8 cellular contexts compared by ENCODE assay signal in the genomic region with DNA sequence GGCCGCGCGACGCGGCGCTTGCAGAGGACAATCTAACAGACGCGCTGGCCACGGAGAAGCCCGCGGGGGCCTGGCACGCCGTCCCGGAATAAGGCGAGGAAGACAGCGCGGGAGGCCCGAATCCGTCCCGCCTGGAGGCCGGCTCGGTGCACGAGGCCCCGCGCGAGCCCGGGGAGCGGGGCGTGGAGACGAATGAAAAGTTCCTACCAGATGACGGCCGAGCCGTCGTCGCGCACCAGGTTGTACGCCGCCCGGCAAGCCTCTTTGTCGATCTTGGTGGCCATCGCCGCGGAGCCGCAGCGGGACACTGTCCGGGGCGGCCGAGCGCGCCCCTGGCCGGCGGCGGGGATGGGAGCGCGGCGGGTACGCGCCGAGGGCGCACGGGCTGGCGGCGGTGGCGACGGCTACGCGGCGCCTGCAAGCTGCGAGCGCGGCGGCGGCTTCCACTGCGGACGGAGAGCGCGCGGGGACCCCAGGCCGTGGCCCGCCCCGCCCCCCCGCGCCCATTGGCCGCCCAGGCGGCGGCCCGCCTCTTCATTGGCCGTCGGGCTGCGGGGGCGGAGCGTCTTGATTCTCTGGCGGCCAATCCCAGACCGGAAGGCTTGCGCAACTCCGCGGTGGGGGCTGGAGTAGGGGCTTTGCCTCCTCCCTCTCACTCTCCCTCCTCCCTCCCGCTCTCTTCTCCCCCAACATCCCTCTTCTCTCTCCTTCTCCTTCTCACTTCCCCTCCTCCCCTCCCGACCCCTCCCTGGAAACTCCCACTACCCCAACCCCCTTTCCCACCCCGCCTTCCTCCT. TPM values are rescaled to one million over a fixed set of nuclear protein-coding genes. Genes with fewer than 3 reads are reported as not detected.
DNase-seq lines count a peak whose midpoint lies in the region; ATAC-seq lines count a peak whose summit lies in the region.

A gene with protein sequence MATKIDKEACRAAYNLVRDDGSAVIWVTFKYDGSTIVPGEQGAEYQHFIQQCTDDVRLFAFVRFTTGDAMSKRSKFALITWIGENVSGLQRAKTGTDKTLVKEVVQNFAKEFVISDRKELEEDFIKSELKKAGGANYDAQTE (minus strand): TSS at position 448 of the 797 bp plus-strand sequence. CDS start 164 bp downstream, at position 284.

- peak within 1 kb of the TSS; percentile 83 for H3K9ac ChIP-seq in mesenchymal stem cell (ENCODE audit: low read length)

- peak within 1 kb of the TSS; percentile 87 for H2BK120ac ChIP-seq in mesenchymal stem cell (ENCODE audit: low read depth, low read length)

- H3K9me3 Mint-ChIP-seq in CD8-positive, alpha-beta memory T cell: no peaks in the 10 kb centered on the region
- no peaks in the 10 kb centered on the region for H3K9me3 Mint-ChIP-seq in effector memory CD8-positive, alpha-beta T cell

- peak; percentile 64 for ATAC-seq in GM19468 (IDR thresholded peaks at IDR 0.05; ENCODE audit: extremely low read depth, unreplicated experiment)
- ATAC-seq in effector memory CD8-positive, alpha-beta T cell (replicated peaks): peak; percentile 87

- no peak within 1 kb of the TSS for H2AFZ ChIP-seq in mesenchymal stem cell (ENCODE audit: low read depth, low read length)

- peaks cover 5% of the 10 kb centered on the region for H3K79me1 ChIP-seq in mesenchymal stem cell (replicated peaks; ENCODE audit: low read length, poor library complexity, severe bottlenecking)

- H3K4me2 ChIP-seq in mesenchymal stem cell (ENCODE audit: low read length, poor library complexity, severe bottlenecking): peak within 1 kb of the TSS; percentile 94

- H3K4me1 Mint-ChIP-seq in CD8-positive, alpha-beta memory T cell: peaks cover 45 to 54% (median 53%) of the 10 kb centered on the region in 3 donors
- peaks cover 34 to 51% of the 10 kb centered on the region in 2 donors for H3K4me1 Mint-ChIP-seq in effector memory CD8-positive, alpha-beta T cell (ENCODE audit: low read depth in 2 of 2)

- POLR2A ChIA-PET in CD8-positive, alpha-beta memory T cell (lab: Charles Lee): interaction anchor here (0.6 to 5.7 kb wide), 14 partner anchors 9 to 353 kb away, joined by 3 to 82 read pairs (median 6); no protein-coding TSS in a partner anchor
- POLR2A ChIA-PET in activated CD8-positive, alpha-beta memory T cell treated with anti-CD3 and anti-CD28 coated beads for 36 hours (lab: Charles Lee): interaction anchor here (0.6 to 1.8 kb wide), 5 partner anchors 16 to 111 kb away, joined by 3 to 11 read pairs (median 3); no protein-coding TSS in a partner anchor

- peak within 1 kb of the TSS; percentile 81 for H3K27ac ChIP-seq in CD8-positive, alpha-beta memory T cell (ENCODE audit: low read depth, low read length)
- H3K27ac ChIP-seq in mesenchymal stem cell (ENCODE audit: low read length, poor library complexity, severe bottlenecking): peak within 1 kb of the TSS; percentile 97

- peak within 1 kb of the TSS; percentile 85 to 97 (median 92) for H3K27ac Mint-ChIP-seq in CD8-positive, alpha-beta memory T cell
- H3K27ac Mint-ChIP-seq in effector memory CD8-positive, alpha-beta T cell: peak within 1 kb of the TSS; percentile 83 to 88

- DNase-seq in CD8-positive, alpha-beta memory T cell: peak; percentile 89 to 96 (median 91)
- DNase-seq in HT-29 (ENCODE audit: low spot score) (peak; percentile 95), NOMO-1 (lab: John Stamatoyannopoulos, UW; ENCODE audit: unreplicated experiment in 2 of 2) (peak; percentile 90 to 99), mesenchymal stem cell (peak; percentile 98)
- DNase-seq in effector memory CD8-positive, alpha-beta T cell: peak; percentile 84 to 90 (median 89)
- peak; percentile 93 for DNase-seq in stimulated activated CD8-positive, alpha-beta memory T cell treated with anti-CD3 and anti-CD28 coated beads, Interleukin-12 subunit alpha, Interleukin-12 subunit beta, amount 100 ng/mL, for 24 hours (ENCODE audit: extremely low read depth)

- peak within 1 kb of the TSS; percentile 78 to 85 for H3K18ac ChIP-seq in mesenchymal stem cell (ENCODE audit: low read depth in 1 of 2, low read length in 2 of 2)

- peak within 1 kb of the TSS; percentile 84 for H4K91ac ChIP-seq in mesenchymal stem cell (ENCODE audit: low read length)

- peak within 1 kb of the TSS; percentile 86 for H3K4me3 ChIP-seq in CD8-positive, alpha-beta memory T cell (ENCODE audit: low read length)
- peak within 1 kb of the TSS; percentile 83 to 89 for H3K4me3 ChIP-seq in mesenchymal stem cell (ENCODE audit: insufficient read depth in 1 of 2, low read depth in 1 of 2, low read length in 2 of 2)

- H2BK15ac ChIP-seq in mesenchymal stem cell (ENCODE audit: low read depth, poor library complexity, severe bottlenecking): peak within 1 kb of the TSS; percentile 13

- H3K36me3 Mint-ChIP-seq in CD8-positive, alpha-beta memory T cell: peaks cover 4 to 39% (median 12%) of the 10 kb centered on the region in 3 donors
- H3K36me3 Mint-ChIP-seq in effector memory CD8-positive, alpha-beta T cell (ENCODE audit: insufficient read depth): peaks cover 36% of the 10 kb centered on the region

- CTCF ChIA-PET in CD8-positive, alpha-beta memory T cell (lab: Charles Lee): interaction anchor here (0.8 to 4.8 kb wide), 7 partner anchors 11 to 112 kb away, joined by 3 to 53 read pairs (median 5); no protein-coding TSS in a partner anchor
- CTCF ChIA-PET in activated CD8-positive, alpha-beta memory T cell treated with anti-CD3 and anti-CD28 coated beads for 36 hours (lab: Charles Lee): interaction anchor here (0.6 to 1.8 kb wide), 3 partner anchors 24 to 66 kb away, joined by 3 to 4 read pairs (median 3); no protein-coding TSS in a partner anchor

- peak within 1 kb of the TSS; percentile 62 for H4K8ac ChIP-seq in mesenchymal stem cell (ENCODE audit: low read length)

- H3K9me3 ChIP-seq in CD8-positive, alpha-beta memory T cell (ENCODE audit: low read length): no peaks in the 10 kb centered on the region
- no peaks in the 10 kb centered on the region for H3K9me3 ChIP-seq in mesenchymal stem cell (ENCODE audit: control insufficient read depth, low read length)

- peak within 1 kb of the TSS; percentile 24 for H2AK5ac ChIP-seq in mesenchymal stem cell (ENCODE audit: low read length, severe bottlenecking)

- H2BK12ac ChIP-seq in mesenchymal stem cell (ENCODE audit: low read length in 2 of 2): peak within 1 kb of the TSS; percentile 45 to 75

- peak within 1 kb of the TSS; percentile 93 to 98 (median 96) for H3K4me3 Mint-ChIP-seq in CD8-positive, alpha-beta memory T cell
- peak within 1 kb of the TSS; percentile 97 for H3K4me3 Mint-ChIP-seq in effector memory CD8-positive, alpha-beta T cell

- H3K4me1 ChIP-seq in CD8-positive, alpha-beta memory T cell (ENCODE audit: insufficient read depth, low read length): peaks cover 42% of the 10 kb centered on the region
- H3K4me1 ChIP-seq in mesenchymal stem cell (ENCODE audit: control insufficient read depth, insufficient read depth, low read depth, low read length): peaks cover 32% of the 10 kb centered on the region

- no peaks in the 10 kb centered on the region for H3K36me3 ChIP-seq in CD8-positive, alpha-beta memory T cell (ENCODE audit: insufficient read depth, low read length)
- peaks cover 13 to 18% of the 10 kb centered on the region in 2 experiments for H3K36me3 ChIP-seq in mesenchymal stem cell (ENCODE audit: control insufficient read depth in 1 of 2, insufficient read depth in 2 of 2, low read depth in 1 of 2, low read length in 2 of 2)

- H3K27me3 ChIP-seq in CD8-positive, alpha-beta memory T cell (ENCODE audit: insufficient read depth, low read length, poor library complexity, severe bottlenecking): no peaks in the 10 kb centered on the region
- no peaks in the 10 kb centered on the region for H3K27me3 ChIP-seq in mesenchymal stem cell (ENCODE audit: control insufficient read depth in 1 of 2, insufficient read depth in 1 of 2, low read length in 2 of 2)

- peak within 1 kb of the TSS; percentile 90 for H3K23ac ChIP-seq in mesenchymal stem cell (ENCODE audit: low read length in 2 of 2)

- H3K4ac ChIP-seq in mesenchymal stem cell (ENCODE audit: low read depth in 1 of 2, low read length in 2 of 2): peak within 1 kb of the TSS; percentile 76 to 86

- H3K27me3 Mint-ChIP-seq in CD8-positive, alpha-beta memory T cell: peaks cover 0 to 3% of the 10 kb centered on the region in 2 donors
- H3K27me3 Mint-ChIP-seq in effector memory CD8-positive, alpha-beta T cell: peaks cover 0 to 10% of the 10 kb centered on the region in 2 donors

- peak within 1 kb of the TSS; percentile 92 for H2BK5ac ChIP-seq in mesenchymal stem cell (ENCODE audit: low read depth, low read length, poor library complexity, severe bottlenecking)

- H3K14ac ChIP-seq in mesenchymal stem cell (ENCODE audit: low read length in 2 of 2): peak within 1 kb of the TSS in 1 of 2 experiments; percentile 81

- under 1% methylated on average over 58 of the region's 100 CpGs for WGBS in mesenchymal stem cell

RNA-seq across cellular contexts. Expression of the gene that starts here (rescaled TPM):
- total RNA-seq in CD8-positive, alpha-beta memory T cell: 100 to 1,000 TPM; 373 to 388 TPM
- polyA plus RNA-seq in CD8-positive, alpha-beta memory T cell: 653 TPM
- total RNA-seq in HT-29 (2014; rRNA removed; shearing (Covaris generic)): 105 and 121 TPM in 2 replicates
- 100 to 1,000 TPM; 450 to 456 TPM for total RNA-seq in activated CD8-positive, alpha-beta memory T cell treated with anti-CD3 and anti-CD28 coated beads for 36 hours
- 264 TPM for polyA plus RNA-seq in mesenchymal stem cell (2013, experiment 1 of 2)
- polyA plus RNA-seq in mesenchymal stem cell (2013, experiment 2 of 2): 251 TPM

Comparison
In these comparisons a context has a peak if more than half of its experiments do, and no peak if none do; other contexts are left out.
1. Peak in every context shown above with its lines: DNase-seq, ATAC-seq, H3K4me3 ChIP-seq and H3K27ac ChIP-seq.